Comparison of ENCODE assay signal across 14 cellular contexts in genomic region chr1:156486421-156487344, GRCh38. TPM values are rescaled to one million over a fixed set of nuclear protein-coding genes. Genes with fewer than 3 reads are reported as not detected.
DNase-seq lines count a peak whose midpoint lies in the region; ATAC-seq and TF ChIP-seq lines count a peak whose summit lies in the region.
"Had no signal": no experiment of that assay in that cellular context is flagged by ENCODE, and none has a peak within 500 bp of the region (broad histone marks: within the 10 kb centered on the region; RNA-seq: fewer than 3 reads in every experiment).

No MANE protein-coding gene starts in this region.

- no peak for TF ChIP-seq CTCF in CD8-positive, alpha-beta T cell (IDR thresholded peaks at IDR 0.05)
- TF ChIP-seq CTCF in KMS-11 (conservative IDR thresholded peaks at IDR 0.05; ENCODE audit: low read depth, low read length) (no peak), breast epithelium (IDR thresholded peaks at IDR 0.05) (no peak), mucosa of descending colon (IDR thresholded peaks at IDR 0.05) (no peak)

- no peak overlapping the region for H3K4me3 ChIP-seq in CD8-positive, alpha-beta T cell (ENCODE audit: low read depth, low read length)
- H3K4me3 ChIP-seq in KMS-11 (IDR thresholded peaks at IDR 0.05; ENCODE audit: insufficient read depth, low read depth, low read length) (no peak overlapping the region), breast epithelium (no peak overlapping the region), mucosa of descending colon (no peak overlapping the region)

- H3K27me3 ChIP-seq in CD8-positive, alpha-beta T cell (ENCODE audit: insufficient read depth, low read length) = no peaks in the 10 kb centered on the region
- no peaks in the 10 kb centered on the region for H3K27me3 ChIP-seq in KMS-11 (ENCODE audit: insufficient read depth, low read depth)
- no peaks in the 10 kb centered on the region for H3K27me3 ChIP-seq in breast epithelium

- ATAC-seq in CD8-positive, alpha-beta T cell = no peak
- ATAC-seq in HG02970 (IDR thresholded peaks at IDR 0.05; ENCODE audit: low FRiP score, unreplicated experiment) (no peak), mucosa of descending colon (no peak)

- no peaks in the 10 kb centered on the region for H3K9me3 Mint-ChIP-seq in CD8-positive, alpha-beta T cell
- H3K9me3 Mint-ChIP-seq: nephron progenitor cell had no signal

- H3K4me1 ChIP-seq in CD8-positive, alpha-beta T cell (ENCODE audit: insufficient read depth, low read length) = peaks cover 63% of the 10 kb centered on the region
- peaks cover 100% of the 10 kb centered on the region for H3K4me1 ChIP-seq in KMS-11 (ENCODE audit: low read depth, poor library complexity, severe bottlenecking)
- peaks cover 14 to 23% of the 10 kb centered on the region in 2 donors for H3K4me1 ChIP-seq in breast epithelium
- peaks cover 40% of the 10 kb centered on the region for H3K4me1 ChIP-seq in mucosa of descending colon (ENCODE audit: low read depth)

- peak overlapping the region; percentile 93 for H3K27ac Mint-ChIP-seq in CD8-positive, alpha-beta T cell
- H3K27ac Mint-ChIP-seq: nephron progenitor cell had no signal

- H3K4me2 ChIP-seq in KMS-11 = peak overlapping the region; percentile 99; the same call in 1 of the 2 replicates

- no peak for DNase-seq in CD8-positive, alpha-beta T cell
- no peak for DNase-seq in breast epithelium (ENCODE audit: low spot score in 2 of 2)
- DNase-seq in nucleus accumbens (lab: John Stamatoyannopoulos, UW) = peak in 48 of 56 donors; percentile 16 to 94 (median 68)
- DNase-seq in mucosa of descending colon = no peak
- no peak for DNase-seq in NK-92 (lab: John Stamatoyannopoulos, UW; ENCODE audit: unreplicated experiment)
- DNase-seq in NAMALWA (ENCODE audit: low spot score) = no peak
- DNase-seq: activated gamma-delta T cell; effector CD4-positive, alpha-beta T cell; GOT3; nephron progenitor cell; NK-92 treated with Interleukin-12 subunit alpha and Interleukin-12 subunit beta, amount 100 ng/mL, for 24 hours; T1000 had no signal

- POLR2A ChIA-PET in CD8-positive, alpha-beta T cell (lab: Charles Lee) = interaction anchor here (0.6 to 13.1 kb wide), 4 partner anchors 8 to 95 kb away, joined by 3 to 203 read pairs (median 4); partner anchors contain the start of gene MEF2D

- TF ChIP-seq POLR2A in breast epithelium (IDR thresholded peaks at IDR 0.05) = no peak

- H3K36me3 Mint-ChIP-seq in CD8-positive, alpha-beta T cell = peaks cover 35% of the 10 kb centered on the region

- H3K27me3 Mint-ChIP-seq in CD8-positive, alpha-beta T cell (ENCODE audit: low read depth) = no peaks in the 10 kb centered on the region

- H3K4me3 Mint-ChIP-seq in CD8-positive, alpha-beta T cell = no peak overlapping the region
- H3K4me3 Mint-ChIP-seq: nephron progenitor cell had no signal

- no peak overlapping the region for H3K9ac ChIP-seq in KMS-11

- peaks cover 19% of the 10 kb centered on the region for H3K36me3 ChIP-seq in CD8-positive, alpha-beta T cell (ENCODE audit: insufficient read depth, low read length)
- H3K36me3 ChIP-seq in KMS-11 (ENCODE audit: insufficient read depth) (peaks cover 17% of the 10 kb centered on the region; the same call in 1 of the 2 replicates), breast epithelium (peaks cover 11% of the 10 kb centered on the region), mucosa of descending colon (ENCODE audit: low read depth) (peaks cover 5% of the 10 kb centered on the region)

- peaks cover 87% of the 10 kb centered on the region for H3K4me1 Mint-ChIP-seq in CD8-positive, alpha-beta T cell (ENCODE audit: low read depth)

- peaks cover 97% of the 10 kb centered on the region for H3K79me2 ChIP-seq in KMS-11 (ENCODE audit: insufficient read depth, low read depth)

- no peaks in the 10 kb centered on the region for H3K9me3 ChIP-seq in CD8-positive, alpha-beta T cell (ENCODE audit: low read length)
- H3K9me3 ChIP-seq in breast epithelium (no peaks in the 10 kb centered on the region), mucosa of descending colon (no peaks in the 10 kb centered on the region)

- H3K27ac ChIP-seq in CD8-positive, alpha-beta T cell (ENCODE audit: low read depth, low read length) = no peak overlapping the region
- peak overlapping the region; percentile 70; the same call in 1 of the 2 replicates for H3K27ac ChIP-seq in KMS-11
- H3K27ac ChIP-seq in breast epithelium = peak overlapping the region; percentile 37 to 87

- intact Hi-C loops in CD8-positive, alpha-beta T cell (cut with DNase I, micrococcal nuclease) = no loop called here
- intact Hi-C loops in breast epithelium (cut with DNase I; ENCODE audit: low total_unique reads) (no loop called here), mucosa of descending colon (cut with DNase I, micrococcal nuclease) (loop anchor here in 1 of 2 donors (10.0 kb wide), 1 partner anchor 118 kb away; the partner anchor contains the start of gene GPATCH4)

- CTCF ChIA-PET in CD8-positive, alpha-beta T cell (lab: Charles Lee) = interaction anchor here (1.0 to 2.7 kb wide), 6 partner anchors 14 to 173 kb away, joined by 3 to 15 read pairs (median 4); partner anchors contain the start of gene MEF2D

- H4K20me1 ChIP-seq in KMS-11 (ENCODE audit: insufficient read depth) = peaks cover 39% of the 10 kb centered on the region

- no peak overlapping the region for H2AFZ ChIP-seq in KMS-11 (ENCODE audit: low read depth)

RNA-seq across cellular contexts. Expression of gene MEF2D, which starts 13.9 kb away (rescaled TPM):
- total RNA-seq in CD8-positive, alpha-beta T cell = 100 to 1,000 TPM; 227 to 230 TPM
- total RNA-seq in breast epithelium (10 to 100 TPM; 25.8 to 34.9 (median 32.1) TPM), mucosa of descending colon (100 to 1,000 TPM in 1 of 3 donors, 10 to 100 TPM in 2; 56.8 to 103 (median 61.9) TPM)

Comparison
In these comparisons a context has a peak if more than half of its experiments do, and no peak if none do; other contexts are left out.
1. DNase-seq: peak in nucleus accumbens (48 of 56); none in CD8-positive, alpha-beta T cell (0 of 7), breast epithelium (0 of 2), mucosa of descending colon (0 of 3), NK-92 (single experiment) and NAMALWA (single experiment).